Comparison of ENCODE assay signal across 8 cellular contexts in the genomic region with DNA sequence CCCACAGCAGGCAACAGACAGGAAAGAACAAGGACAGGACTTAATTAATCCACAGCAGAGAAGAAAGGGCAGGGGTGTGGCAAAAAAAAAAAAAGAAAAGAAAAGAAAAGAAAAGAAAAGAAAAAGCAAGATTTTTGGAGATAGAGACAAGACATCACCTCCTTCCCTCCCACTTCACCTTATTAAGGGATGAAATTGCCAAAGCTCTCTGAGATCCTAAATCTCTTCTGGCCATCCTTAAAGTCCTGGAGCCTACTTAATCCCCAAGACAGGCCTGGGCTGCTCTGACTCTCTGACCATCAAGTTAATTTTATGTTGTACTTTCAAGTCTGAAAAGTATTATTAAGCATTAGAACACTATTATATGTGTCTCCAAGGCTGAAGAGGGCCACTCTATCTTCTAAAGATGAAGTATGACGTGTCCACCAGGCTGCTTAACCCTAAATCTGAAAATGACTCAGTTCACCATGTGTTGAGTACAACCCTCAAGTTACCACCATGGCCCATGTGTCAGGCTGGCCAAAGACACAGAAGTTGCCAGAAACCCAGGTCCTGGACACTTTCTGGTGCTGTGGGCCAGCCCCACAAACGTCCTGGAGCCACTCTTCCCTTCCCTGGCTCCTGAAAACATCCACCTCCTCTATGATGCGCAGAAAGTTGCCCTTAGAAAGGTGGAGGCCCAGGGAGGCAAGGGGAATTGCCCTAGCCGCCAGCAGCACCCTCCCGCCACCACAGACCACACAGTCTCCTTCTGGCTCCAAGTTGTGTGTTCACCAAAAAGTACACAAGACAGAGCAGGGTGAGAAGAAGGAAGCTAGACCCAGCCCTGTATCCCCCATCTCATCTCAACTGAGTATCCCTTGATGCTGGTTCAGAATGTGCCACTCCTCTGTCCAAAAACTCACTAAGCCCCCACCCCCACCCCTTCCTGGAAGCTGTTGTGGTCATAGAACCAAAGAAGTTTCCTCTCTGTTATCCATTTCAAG. TPM values are rescaled to one million over a fixed set of nuclear protein-coding genes. Genes with fewer than 3 reads are reported as not detected.
DNase-seq lines count a peak whose midpoint lies in the region; ATAC-seq and TF ChIP-seq lines count a peak whose summit lies in the region.

No MANE protein-coding gene starts in this region.

- no peak overlapping the region for H2AFZ ChIP-seq in MM.1S (ENCODE audit: low read length)

- H3K27ac ChIP-seq in colonic mucosa: no peak overlapping the region
- no peak overlapping the region for H3K27ac ChIP-seq in rectal smooth muscle tissue (ENCODE audit: low read depth, low read length)
- no peak overlapping the region for H3K27ac ChIP-seq in MM.1S (ENCODE audit: low read length)

- H3K4me1 ChIP-seq in ES-I3 (ENCODE audit: insufficient read depth, low read length): peaks cover 13% of the 10 kb centered on the region
- H3K4me1 ChIP-seq in colonic mucosa: peaks cover 8% of the 10 kb centered on the region
- no peaks in the 10 kb centered on the region for H3K4me1 ChIP-seq in rectal smooth muscle tissue (ENCODE audit: control insufficient read depth, insufficient read depth, low read length)
- H3K4me1 ChIP-seq in MM.1S (ENCODE audit: low read length): peaks cover 15% of the 10 kb centered on the region

- H4K20me1 ChIP-seq in MM.1S (ENCODE audit: insufficient read depth, low read length): no peaks in the 10 kb centered on the region

- H3K9me2 ChIP-seq in MM.1S (replicated peaks; ENCODE audit: insufficient read depth, low read length): no peaks in the 10 kb centered on the region

- H3K4me2 ChIP-seq in MM.1S (ENCODE audit: low read depth, low read length): no peak overlapping the region

- intact Hi-C loops in colonic mucosa (cut with DNase I): loop anchor here (10.0 kb wide), 1 partner anchor 149 kb away; no protein-coding TSS in a partner anchor

- H3K9me3 ChIP-seq in ES-I3 (ENCODE audit: control insufficient read depth, insufficient read depth, low read length): no peaks in the 10 kb centered on the region
- H3K9me3 ChIP-seq in colonic mucosa: no peaks in the 10 kb centered on the region
- no peaks in the 10 kb centered on the region for H3K9me3 ChIP-seq in MM.1S (replicated peaks; ENCODE audit: insufficient read depth, low read length)

- H3K4me3 ChIP-seq in colonic mucosa (peak overlapping the region; percentile 12), rectal smooth muscle tissue (ENCODE audit: low read length) (peak overlapping the region; percentile 40), MM.1S (ENCODE audit: low read length) (no peak overlapping the region)

- H3K36me3 ChIP-seq in ES-I3 (ENCODE audit: insufficient read depth, low read length) (peaks cover 11% of the 10 kb centered on the region), colonic mucosa (no peaks in the 10 kb centered on the region), rectal smooth muscle tissue (ENCODE audit: control insufficient read depth, insufficient read depth, low read length) (no peaks in the 10 kb centered on the region), MM.1S (replicated peaks; ENCODE audit: insufficient read depth, low read length) (no peaks in the 10 kb centered on the region)

- peaks cover 4% of the 10 kb centered on the region for H3K79me2 ChIP-seq in MM.1S (ENCODE audit: low read length)

- peaks cover 20% of the 10 kb centered on the region for H3F3A ChIP-seq in MM.1S (ENCODE audit: insufficient read depth, low read length)

- DNase-seq in T-helper 9 cell: peak; percentile 49
- DNase-seq in colonic mucosa: no peak
- DNase-seq in MM.1S: no peak
- DNase-seq in KG1 (lab: John Stamatoyannopoulos, UW): no peak

- TF ChIP-seq CTCF in colonic mucosa (IDR thresholded peaks at IDR 0.05): no peak
- TF ChIP-seq CTCF in MM.1S (IDR thresholded peaks at IDR 0.05; ENCODE audit: low read length): no peak

- no peaks in the 10 kb centered on the region for H3K27me3 ChIP-seq in colonic mucosa
- H3K27me3 ChIP-seq in rectal smooth muscle tissue (ENCODE audit: control insufficient read depth, insufficient read depth, low read length): no peaks in the 10 kb centered on the region
- no peaks in the 10 kb centered on the region for H3K27me3 ChIP-seq in MM.1S (replicated peaks; ENCODE audit: insufficient read depth, low read length)

- ATAC-seq in HG03135 (IDR thresholded peaks at IDR 0.05; ENCODE audit: unreplicated experiment) (no peak), HG02852 (IDR thresholded peaks at IDR 0.05; ENCODE audit: unreplicated experiment) (no peak)

- H3K9ac ChIP-seq in ES-I3 (ENCODE audit: low read depth, low read length): peak overlapping the region; percentile 79
- H3K9ac ChIP-seq in colonic mucosa (ENCODE audit: low read depth in 2 of 2, low read length in 2 of 2): peak overlapping the region; percentile 12 to 32
- H3K9ac ChIP-seq in rectal smooth muscle tissue (ENCODE audit: low read length): no peak overlapping the region
- no peak overlapping the region for H3K9ac ChIP-seq in MM.1S (ENCODE audit: low read length)

RNA-seq across cellular contexts. Expression of gene SOCS1, which starts 2.7 kb away (rescaled TPM):
- 1 to 10 TPM; 3.2 to 3.7 TPM for total RNA-seq in colonic mucosa

RNA-seq across cellular contexts. Expression of gene TNP2, which starts 15.8 kb away (rescaled TPM):
- not detected for total RNA-seq in colonic mucosa

RNA-seq across cellular contexts. Expression of gene PRM3, which starts 20.1 kb away (rescaled TPM):
- not detected for total RNA-seq in colonic mucosa

RNA-seq across cellular contexts. Expression of gene PRM2, which starts 23.0 kb away (rescaled TPM):
- total RNA-seq in colonic mucosa: not detected

RNA-seq across cellular contexts. Expression of gene PRM1, which starts 27.8 kb away (rescaled TPM):
- total RNA-seq in colonic mucosa: not detected

Comparison
In these comparisons a context has a peak if more than half of its experiments do, and no peak if none do; other contexts are left out.
1. H3K9ac ChIP-seq: peak in ES-I3 (single experiment) and colonic mucosa (2 of 2); none in rectal smooth muscle tissue (single experiment) and MM.1S (single experiment).